In the genomic region with DNA sequence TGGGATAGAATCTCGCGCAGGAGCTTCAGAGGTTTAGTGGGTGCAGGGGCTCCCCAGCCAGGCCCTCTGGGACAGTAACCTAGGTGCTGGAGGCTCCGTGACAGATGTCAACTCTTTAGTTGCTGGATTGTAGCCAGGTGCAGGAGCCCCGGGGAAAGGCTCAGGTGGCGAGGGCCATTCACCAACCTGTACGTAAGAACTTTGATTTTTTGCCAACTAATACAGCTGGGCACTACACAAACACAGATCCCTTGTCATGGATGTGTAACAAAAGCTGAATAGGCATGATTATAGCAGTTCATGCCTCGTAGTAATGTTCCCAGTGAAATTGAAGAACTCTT, we compare ENCODE assay signal across 11 cellular contexts.
DNase-seq lines count a peak whose midpoint lies in the region; ATAC-seq and TF ChIP-seq lines count a peak whose summit lies in the region.
"Had no signal": no experiment of that assay in that cellular context is flagged by ENCODE, and none has a peak within 500 bp of the region (broad histone marks: within the 10 kb centered on the region; RNA-seq: fewer than 3 reads in every experiment).

No MANE protein-coding gene starts in this region.

- CTCF ChIA-PET in A673 (lab: Charles Lee): interaction anchor here (1.0 to 1.4 kb wide), 4 partner anchors 9 to 92 kb away, joined by 3 to 10 read pairs (median 3); no protein-coding TSS in a partner anchor

- H3K4me3 ChIP-seq in lower lobe of right lung (no peak overlapping the region), A673 (ENCODE audit: low read depth, low read length, poor library complexity, severe bottlenecking) (no peak overlapping the region)

- TF ChIP-seq CTCF in lower lobe of right lung (IDR thresholded peaks at IDR 0.05) (peak; percentile 2), A673 (conservative IDR thresholded peaks at IDR 0.05; ENCODE audit: low read depth, low read length) (no peak)

- ATAC-seq in lower lobe of right lung (peak in 1 of 2 donors; percentile 50), HG02970 (IDR thresholded peaks at IDR 0.05; ENCODE audit: low FRiP score, unreplicated experiment) (no peak)

- POLR2A ChIA-PET in A673 (lab: Charles Lee; ENCODE audit: low non-redundant PET): no interaction called here

- intact Hi-C loops in lower lobe of right lung (cut with DNase I) (no loop called here), A673 (cut with micrococcal nuclease; ENCODE audit: unreplicated experiment) (loop anchor here (10.0 kb wide), 1 partner anchor 1245 kb away; no protein-coding TSS in a partner anchor)

- H3K9me3 ChIP-seq in lower lobe of right lung (no peaks in the 10 kb centered on the region), A673 (ENCODE audit: low read depth, low read length, poor library complexity, severe bottlenecking) (no peaks in the 10 kb centered on the region)

- DNase-seq in DMS79 (lab: John Stamatoyannopoulos, UW) (peak; percentile 94), NCI-H1417 treated with DMSO at 0.1 percent for 48 hours (lab: John Stamatoyannopoulos, UW) (peak; percentile 87), NCI-H82 treated with DMSO at 0.1 percent for 48 hours (lab: John Stamatoyannopoulos, UW; ENCODE audit: unreplicated experiment) (peak; percentile 25), lower lobe of right lung (no peak), A673 (ENCODE audit: low spot score) (no peak), CD1c-positive myeloid dendritic cell (ENCODE audit: extremely low spot score) (no peak), mucosa of gallbladder (ENCODE audit: low spot score) (no peak)
- DNase-seq: KG1, kidney, SIG-M5 had no signal

- H3K4me1 ChIP-seq in lower lobe of right lung (no peaks in the 10 kb centered on the region), A673 (ENCODE audit: insufficient read depth, low read length, poor library complexity, severe bottlenecking) (no peaks in the 10 kb centered on the region)

- H3K36me3 ChIP-seq in lower lobe of right lung: no peaks in the 10 kb centered on the region
- H3K36me3 ChIP-seq in A673 (ENCODE audit: insufficient read depth, low read length, poor library complexity, severe bottlenecking): no peaks in the 10 kb centered on the region

- H3K27me3 ChIP-seq in lower lobe of right lung (ENCODE audit: low read depth) (no peaks in the 10 kb centered on the region), A673 (replicated peaks; ENCODE audit: insufficient read depth, low read depth, low read length, poor library complexity) (no peaks in the 10 kb centered on the region)

- BruUV-seq in A673 (replicated peaks; lab: Mats Ljungman, UMichigan): no TSS peak

- no peak overlapping the region for H3K27ac ChIP-seq in lower lobe of right lung
- H3K27ac ChIP-seq in A673 (ENCODE audit: low read depth, low read length, poor library complexity, severe bottlenecking): no peak overlapping the region

Comparison
In these comparisons a context has a peak if more than half of its experiments do, and no peak if none do; other contexts are left out.
1. DNase-seq: peak in DMS79 (single experiment), NCI-H1417 treated with DMSO at 0.1 percent for 48 hours (single experiment) and NCI-H82 treated with DMSO at 0.1 percent for 48 hours (single experiment); none in lower lobe of right lung (single experiment), A673 (single experiment), CD1c-positive myeloid dendritic cell (single experiment) and mucosa of gallbladder (single experiment).